Comparison of ENCODE assay signal across 18 cellular contexts in genomic region chr3:130459944-130460343, GRCh38.
"Had no signal": no experiment of that assay in that cellular context is flagged by ENCODE, and none has a peak within 500 bp of the region (broad histone marks: within the 10 kb centered on the region; RNA-seq: fewer than 3 reads in every experiment).

No MANE protein-coding gene starts in this region.

- H3K4me1 ChIP-seq: esophagus muscularis mucosa, foreskin keratinocyte, gastroesophageal sphincter, heart left ventricle, left lung, lower lobe of right lung had no signal

- ATAC-seq: foreskin keratinocyte; gastroesophageal sphincter; heart left ventricle; left cardiac atrium; left lung; left ventricle myocardium superior; lower lobe of right lung; naive thymus-derived CD4-positive, alpha-beta T cell had no signal

- H3K36me3 ChIP-seq: esophagus muscularis mucosa, gastroesophageal sphincter, heart left ventricle, left lung, lower lobe of right lung had no signal

- H3K27me3 ChIP-seq: foreskin keratinocyte, gastroesophageal sphincter, hepatocyte, left lung had no signal

- DNase-seq: dermis blood vessel endothelial cell; dorsolateral prefrontal cortex; effector CD4-positive, alpha-beta T cell; effector memory CD4-positive, alpha-beta T cell; foreskin keratinocyte; heart left ventricle; hypothalamus; immature natural killer cell; left cardiac atrium; left lung; left ventricle myocardium superior; lower lobe of right lung; mesenchymal stem cell; naive thymus-derived CD4-positive, alpha-beta T cell had no signal

- H3K4me3 ChIP-seq: coronary artery, dorsolateral prefrontal cortex, esophagus muscularis mucosa, gastroesophageal sphincter, heart left ventricle, hepatocyte, left lung, lower lobe of right lung had no signal

- H3K9me3 ChIP-seq: esophagus muscularis mucosa, gastroesophageal sphincter, heart left ventricle, left lung, lower lobe of right lung had no signal
